ENCODE assay signal across 9 cellular contexts in the genomic region with DNA sequence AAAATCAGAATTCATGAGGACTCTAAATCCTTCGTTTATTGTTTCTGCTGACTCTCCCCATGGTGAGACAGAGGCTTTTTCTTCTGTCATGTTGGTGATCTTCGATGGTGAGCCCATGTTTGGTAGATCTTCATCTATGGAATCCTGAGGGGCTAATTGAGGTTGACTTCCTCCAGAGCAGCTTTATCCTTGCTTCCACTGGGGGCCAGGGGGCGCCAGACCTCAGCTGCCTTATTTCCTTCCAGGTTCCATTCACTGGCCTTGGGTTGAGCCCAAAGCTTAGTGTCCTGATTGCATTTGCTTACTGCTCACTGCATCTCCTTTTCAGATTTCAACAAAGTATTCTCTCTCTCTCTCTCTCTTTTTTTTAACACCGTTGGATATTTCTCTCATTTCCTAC.
A peak's percentile ranks its signal among the peaks of the same experiment; 100 is the strongest.
DNase-seq lines count a peak whose midpoint lies in the region; ATAC-seq and TF ChIP-seq lines count a peak whose summit lies in the region.
"Had no signal": no experiment of that assay in that cellular context is flagged by ENCODE, and none has a peak within 500 bp of the region (broad histone marks: within the 10 kb centered on the region; RNA-seq: fewer than 3 reads in every experiment).

No MANE protein-coding gene starts in this region.

- no peak overlapping the region for H3K27ac Mint-ChIP-seq in activated naive CD4-positive, alpha-beta T cell treated with anti-CD3 and anti-CD28 coated beads, Interleukin-2, amount 10 ng/mL, durations not matched to agents 7 days and 5 days
- H3K27ac Mint-ChIP-seq: stimulated activated naive CD8-positive, alpha-beta T cell treated with anti-CD3 and anti-CD28 coated beads, Interleukin-15, Interleukin-2, amounts not matched to agents 100 ng/mL and 50 ng/mL, for 24 hours had no signal

- no peaks in the 10 kb centered on the region for H3K4me1 ChIP-seq in tibial artery

- no peak overlapping the region for H3K27ac ChIP-seq in tibial artery

- no peaks in the 10 kb centered on the region for H3K9me3 Mint-ChIP-seq in activated naive CD4-positive, alpha-beta T cell treated with anti-CD3 and anti-CD28 coated beads, Interleukin-2, amount 10 ng/mL, durations not matched to agents 7 days and 5 days
- H3K9me3 Mint-ChIP-seq: stimulated activated naive CD8-positive, alpha-beta T cell treated with anti-CD3 and anti-CD28 coated beads, Interleukin-15, Interleukin-2, amounts not matched to agents 100 ng/mL and 50 ng/mL, for 24 hours had no signal

- H3K4me3 ChIP-seq in tibial artery = no peak overlapping the region

- peak; percentile 76 for ATAC-seq in left lobe of liver
- no peak for ATAC-seq in GM21367 (IDR thresholded peaks at IDR 0.05; ENCODE audit: unreplicated experiment)
- ATAC-seq in GM21526 (IDR thresholded peaks at IDR 0.05; ENCODE audit: low FRiP score, unreplicated experiment) = no peak

- H3K27me3 ChIP-seq in tibial artery = no peaks in the 10 kb centered on the region

- H3K27me3 Mint-ChIP-seq in activated naive CD4-positive, alpha-beta T cell treated with anti-CD3 and anti-CD28 coated beads, Interleukin-2, amount 10 ng/mL, durations not matched to agents 7 days and 5 days = peaks cover 8% of the 10 kb centered on the region

- no peaks in the 10 kb centered on the region for H3K9me3 ChIP-seq in tibial artery

- peaks cover 2% of the 10 kb centered on the region for H3K4me1 Mint-ChIP-seq in activated naive CD4-positive, alpha-beta T cell treated with anti-CD3 and anti-CD28 coated beads, Interleukin-2, amount 10 ng/mL, durations not matched to agents 7 days and 5 days

- CTCF ChIA-PET in activated naive CD4-positive, alpha-beta T cell treated with anti-CD3 and anti-CD28 coated beads, Interleukin-2, amount 10 ng/mL, durations not matched to agents 7 days and 5 days (lab: Charles Lee) = interaction anchor here (0.8 to 1.7 kb wide), 3 partner anchors 12 to 704 kb away, joined by 3 to 9 read pairs (median 3); no protein-coding TSS in a partner anchor

- DNase-seq in GM04504 (ENCODE audit: low read depth) (peak; percentile 1), LHCN-M2 (ENCODE audit: low read depth) (peak; percentile 23), left lobe of liver (ENCODE audit: low spot score) (no peak), NCI-H2171 treated with DMSO at 0.1 percent for 48 hours (lab: John Stamatoyannopoulos, UW) (no peak), tibial artery (no peak)
- DNase-seq in activated naive CD4-positive, alpha-beta T cell treated with anti-CD3 and anti-CD28 coated beads, Interleukin-2, amount 10 ng/mL, durations not matched to agents 7 days and 5 days = peak; percentile 45

- no peak overlapping the region for H3K4me3 Mint-ChIP-seq in activated naive CD4-positive, alpha-beta T cell treated with anti-CD3 and anti-CD28 coated beads, Interleukin-2, amount 10 ng/mL, durations not matched to agents 7 days and 5 days
- H3K4me3 Mint-ChIP-seq: stimulated activated naive CD8-positive, alpha-beta T cell treated with anti-CD3 and anti-CD28 coated beads, Interleukin-15, Interleukin-2, amounts not matched to agents 100 ng/mL and 50 ng/mL, for 24 hours had no signal

- H3K36me3 ChIP-seq in tibial artery = no peaks in the 10 kb centered on the region

- intact Hi-C loops in tibial artery (cut with DNase I; ENCODE audit: low total_unique reads) = no loop called here

- no peaks in the 10 kb centered on the region for H3K36me3 Mint-ChIP-seq in activated naive CD4-positive, alpha-beta T cell treated with anti-CD3 and anti-CD28 coated beads, Interleukin-2, amount 10 ng/mL, durations not matched to agents 7 days and 5 days

- TF ChIP-seq CTCF in tibial artery (IDR thresholded peaks at IDR 0.05) = peak in 1 of 2 experiments; percentile 6

Comparison
In these comparisons a context has a peak if more than half of its experiments do, and no peak if none do; other contexts are left out.
1. DNase-seq: peak in GM04504 (single experiment), LHCN-M2 (single experiment) and activated naive CD4-positive, alpha-beta T cell treated with anti-CD3 and anti-CD28 coated beads, Interleukin-2, amount 10 ng/mL, durations not matched to agents 7 days and 5 days (single experiment); none in left lobe of liver (single experiment), NCI-H2171 treated with DMSO at 0.1 percent for 48 hours (single experiment) and tibial artery (0 of 2).